In genomic region chr2:111497270-111497669, GRCh38 we compare ENCODE assay signal across 8 cellular contexts.
DNase-seq lines count a peak whose midpoint lies in the region; ATAC-seq and TF ChIP-seq lines count a peak whose summit lies in the region.
"Not testable (repeated sequence)": the region's sequence is repeated elsewhere in the genome, so short reads cannot be mapped to it uniquely, and the experiment has no call there.

No MANE protein-coding gene starts in this region.

- not testable (repeated sequence) for H3K36me3 ChIP-seq in RWPE2 (ENCODE audit: low read depth)

- H3K9me3 Mint-ChIP-seq in Calu3 (ENCODE audit: low read depth, unreplicated experiment), result not testable (repeated sequence)

- CTCF ChIA-PET in Calu3 (lab: Charles Lee), result not testable (repeated sequence)

- H3K27me3 Mint-ChIP-seq in Calu3 (ENCODE audit: unreplicated experiment), result not testable (repeated sequence)

- peaks cover 11% of the 10 kb centered on the region for H3K4me1 Mint-ChIP-seq in Calu3 (ENCODE audit: low read depth, unreplicated experiment)

- not testable (repeated sequence) for BruUV-seq in Calu3 (replicated peaks; lab: Mats Ljungman, UMichigan)

- H3K4me1 ChIP-seq in RWPE2 (ENCODE audit: insufficient read depth, poor library complexity, severe bottlenecking), result peaks cover 15% of the 10 kb centered on the region

- peak overlapping the region; percentile 89 for H3K27ac ChIP-seq in RWPE2 (ENCODE audit: poor library complexity, severe bottlenecking)

- not testable (repeated sequence) for TF ChIP-seq CTCF in Calu3 (IDR thresholded peaks at IDR 0.05; ENCODE audit: unreplicated experiment); RWPE2 (IDR thresholded peaks at IDR 0.05; ENCODE audit: poor library complexity, severe bottlenecking); epithelial cell of esophagus (IDR thresholded peaks at IDR 0.05; ENCODE audit: insufficient read depth, low read depth, low read length, missing control alignments); foreskin fibroblast (IDR thresholded peaks at IDR 0.05; ENCODE audit: low read depth, low read length)

- not testable (repeated sequence) for H3K4me3 ChIP-seq in RWPE2 (ENCODE audit: severe bottlenecking); epithelial cell of esophagus (ENCODE audit: low read length); foreskin fibroblast (ENCODE audit: low read depth in 1 of 2, low read length in 2 of 2)

- intact Hi-C loops in Calu3 (cut with micrococcal nuclease; ENCODE audit: unreplicated experiment), result not testable (repeated sequence)

- peak; percentile 55 for ATAC-seq in RWPE2 (ENCODE audit: low read depth)

- H3K9me3 ChIP-seq in RWPE2 (ENCODE audit: severe bottlenecking), result not testable (repeated sequence)

- not testable (repeated sequence) for H3K27me3 ChIP-seq in RWPE2 (ENCODE audit: insufficient read depth, poor library complexity, severe bottlenecking)

- DNase-seq in A172 (ENCODE audit: low spot score), result peak; percentile 26
- DNase-seq in Calu3; RWPE2 (ENCODE audit: low spot score): not testable (repeated sequence)
- peak; percentile 18 for DNase-seq in HT1080 (ENCODE audit: low read depth)
- peak; percentile 64 for DNase-seq in astrocyte of the hippocampus (ENCODE audit: low read depth, low spot score)
- DNase-seq in epithelial cell of esophagus (ENCODE audit: low read depth), result peak; percentile 16
- peak; percentile 32 to 47 for DNase-seq in foreskin fibroblast
- peak; percentile 49 for DNase-seq in myocyte (ENCODE audit: low read depth)

- H3K27ac Mint-ChIP-seq in Calu3 (ENCODE audit: unreplicated experiment), result peak overlapping the region; percentile 4

- not testable (repeated sequence) for H3K36me3 Mint-ChIP-seq in Calu3 (ENCODE audit: insufficient read depth, unreplicated experiment)

- H3K4me3 Mint-ChIP-seq in Calu3 (ENCODE audit: low read depth, unreplicated experiment), result not testable (repeated sequence)
